Comparison of ENCODE assay signal across 8 cellular contexts in genomic region chr3:122416966-122417365, GRCh38. TPM values are rescaled to one million over a fixed set of nuclear protein-coding genes. Genes with fewer than 3 reads are reported as not detected.
DNase-seq lines count a peak whose midpoint lies in the region; TF ChIP-seq lines count a peak whose summit lies in the region.

No MANE protein-coding gene starts in this region.

- H3K4me1 ChIP-seq in ES-I3 (ENCODE audit: insufficient read depth, low read length), result no peaks in the 10 kb centered on the region

- TF ChIP-seq CTCF in fibroblast of mammary gland (conservative IDR thresholded peaks at IDR 0.05; ENCODE audit: control insufficient read depth, insufficient read depth, low read depth, low read length), result no peak
- TF ChIP-seq CTCF in retinal pigment epithelial cell (conservative IDR thresholded peaks at IDR 0.05; ENCODE audit: low read depth, low read length), result no peak
- TF ChIP-seq CTCF in GM10266 (IDR thresholded peaks at IDR 0.05; ENCODE audit: control insufficient read depth, insufficient read depth, low read depth, missing control alignments), result no peak

- DNase-seq in SK-N-DZ (ENCODE audit: low spot score) (peak; percentile 5), fibroblast of mammary gland (ENCODE audit: low read depth) (peak; percentile 29), retinal pigment epithelial cell (ENCODE audit: low read depth) (no peak), GM10266 (ENCODE audit: extremely low spot score) (no peak), activated gamma-delta T cell (lab: John Stamatoyannopoulos, UW) (no peak), HEK293T (ENCODE audit: extremely low spot score) (no peak)
- no peak for DNase-seq in effector CD4-positive, alpha-beta T cell

- H3K9me3 ChIP-seq in ES-I3 (ENCODE audit: control insufficient read depth, insufficient read depth, low read length), result no peaks in the 10 kb centered on the region

- POLR2A ChIA-PET in HEK293T (lab: Yijun Ruan, JAX), result interaction anchor here (0.8 to 2.7 kb wide), 11 partner anchors 14 to 148 kb away, joined by 3 to 34 read pairs (median 3); partner anchors contain the start of genes DTX3L, FAM162A, KPNA1 and MIX23

- H3K4me3 ChIP-seq in fibroblast of mammary gland (ENCODE audit: control insufficient read depth, low read depth, low read length) (peak overlapping the region; percentile 96), retinal pigment epithelial cell (ENCODE audit: low read length) (peak overlapping the region; percentile 80)

- no peaks in the 10 kb centered on the region; the same call in 1 of the 2 replicates for H3K36me3 ChIP-seq in ES-I3 (ENCODE audit: insufficient read depth, low read length)

- peak overlapping the region; percentile 85 for H3K9ac ChIP-seq in ES-I3 (ENCODE audit: low read depth, low read length)

- CTCF ChIA-PET in HEK293T (lab: Yijun Ruan, JAX), result interaction anchor here (0.9 to 1.5 kb wide), 3 partner anchors 24 to 41 kb away, joined by 3 to 5 read pairs (median 3); partner anchors contain the start of gene FAM162A

TF ChIP-seq in HEK293T, 16 proteins besides CTCF, POLR2A, EP300 and RAD21:
- TF ChIP-seq BHLHE40 (IDR thresholded peaks at IDR 0.05; ENCODE audit: borderline replicate concordance) (no peak), ELF4 (IDR thresholded peaks at IDR 0.05) (no peak), FOXM1 (IDR thresholded peaks at IDR 0.05; ENCODE audit: borderline replicate concordance) (no peak)

RNA-seq across cellular contexts. Expression of gene WDR5B, which starts 1.1 kb away (rescaled TPM):
- polyA plus RNA-seq in SK-N-DZ (2014; cell fraction: cytosol; rRNA removed), result 13.8 and 13.9 TPM in 2 replicates
- polyA plus RNA-seq in SK-N-DZ (2014; cell fraction: nucleus; rRNA removed), result 9.4 and 10.6 TPM in 2 replicates

RNA-seq across cellular contexts. Expression of gene FAM162A, which starts 33.0 kb away (rescaled TPM):
- 32.6 and 37.8 TPM in 2 replicates for polyA plus RNA-seq in SK-N-DZ (2014; cell fraction: cytosol; rRNA removed)
- 21.8 and 32.7 TPM in 2 replicates for polyA plus RNA-seq in SK-N-DZ (2014; cell fraction: nucleus; rRNA removed)

RNA-seq across cellular contexts. Expression of gene MIX23, which starts 33.9 kb away (rescaled TPM):
- 44.9 and 60.6 TPM in 2 replicates for polyA plus RNA-seq in SK-N-DZ (2014; cell fraction: cytosol; rRNA removed)
- polyA plus RNA-seq in SK-N-DZ (2014; cell fraction: nucleus; rRNA removed), result 43.4 and 62.2 TPM in 2 replicates

Comparison
In these comparisons a context has a peak if more than half of its experiments do, and no peak if none do; other contexts are left out.
1. DNase-seq: peak in SK-N-DZ (single experiment) and fibroblast of mammary gland (single experiment); none in retinal pigment epithelial cell (single experiment), GM10266 (single experiment), activated gamma-delta T cell (single experiment), HEK293T (single experiment) and effector CD4-positive, alpha-beta T cell (single experiment).